Comparison of ENCODE assay signal across 1 cellular context in the genomic region with DNA sequence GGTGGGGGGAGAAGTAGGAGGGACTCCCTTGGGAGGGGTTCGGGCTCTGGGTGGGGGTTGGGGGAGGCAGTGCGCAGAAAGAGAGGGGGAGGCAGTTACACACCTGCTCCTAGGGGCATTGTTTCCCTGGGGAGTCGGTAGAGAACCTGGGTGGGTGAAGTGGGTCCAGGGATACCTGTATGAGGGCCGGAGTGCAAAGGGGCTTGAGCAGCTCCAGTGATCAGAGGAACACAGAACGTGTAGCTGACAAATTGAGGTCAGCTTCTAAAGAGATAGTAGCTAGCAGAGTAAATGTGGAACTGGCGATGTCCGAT.
TF ChIP-seq lines count a peak whose summit lies in the region.

No MANE protein-coding gene starts in this region.

TF ChIP-seq in HepG2, 621 proteins besides CTCF, POLR2A, EP300 and RAD21:
- TF ChIP-seq KDM5A (IDR thresholded peaks at IDR 0.05; ENCODE audit: borderline replicate concordance, low read length), result 0 out of 2 replicates have a peak, but pooled peaks have one; percentile 27
- TF ChIP-seq FOXA1 (IDR thresholded peaks at IDR 0.05), result no peak
- no peak for TF ChIP-seq FOXA1 (CRISPR knock-in tag; IDR thresholded peaks at IDR 0.05)
